Comparison of ENCODE assay signal across 13 cellular contexts in genomic region chr11:64314146-64314804, GRCh38. TPM values are rescaled to one million over a fixed set of nuclear protein-coding genes. Genes with fewer than 3 reads are reported as not detected.
DNase-seq lines count a peak whose midpoint lies in the region; ATAC-seq and TF ChIP-seq lines count a peak whose summit lies in the region.
"Had no signal": no experiment of that assay in that cellular context is flagged by ENCODE, and none has a peak within 500 bp of the region (broad histone marks: within the 10 kb centered on the region; RNA-seq: fewer than 3 reads in every experiment).

No MANE protein-coding gene starts in this region.

- intact Hi-C loops in Right ventricle myocardium superior (cut with DNase I), result no loop called here

- peak overlapping the region in 4 of 6 donors; percentile 57 to 86 (median 64) for H3K27ac Mint-ChIP-seq in immature natural killer cell
- H3K27ac Mint-ChIP-seq: T-helper 1 cell treated with Interleukin-12 subunit alpha and Interleukin-12 subunit beta and Interleukin-4 antibody, amounts not matched to agents 30 μg/mL and 1 μg/mL, for 36 hours had no signal

- H3K4me1 Mint-ChIP-seq in immature natural killer cell, result peaks cover 36 to 44% of the 10 kb centered on the region in 2 donors

- 83 to 84% methylated on average over 4 to 19 of the region's 19 CpGs for WGBS in upper lobe of left lung, 2 donors

- peak overlapping the region in 1 of 5 donors; percentile 12 for H3K4me3 Mint-ChIP-seq in immature natural killer cell
- H3K4me3 Mint-ChIP-seq: T-helper 1 cell treated with Interleukin-12 subunit alpha and Interleukin-12 subunit beta and Interleukin-4 antibody, amounts not matched to agents 30 μg/mL and 1 μg/mL, for 36 hours had no signal

- H3K27me3 ChIP-seq in cardiac muscle cell (no peaks in the 10 kb centered on the region), upper lobe of left lung (no peaks in the 10 kb centered on the region)

- peaks cover 5% of the 10 kb centered on the region for H3K36me3 ChIP-seq in cardiac muscle cell
- H3K36me3 ChIP-seq in upper lobe of left lung, result peaks cover 7 to 40% (median 23%) of the 10 kb centered on the region in 4 donors

- H3K9me3 ChIP-seq in cardiac muscle cell (ENCODE audit: low read depth), result no peaks in the 10 kb centered on the region
- no peaks in the 10 kb centered on the region for H3K9me3 ChIP-seq in upper lobe of left lung

- ATAC-seq in Right ventricle myocardium superior (ENCODE audit: poor library complexity), result no peak
- ATAC-seq in upper lobe of left lung (ENCODE audit: low FRiP score in 2 of 2), result no peak

- H3K9me3 Mint-ChIP-seq in immature natural killer cell, result no peaks in the 10 kb centered on the region
- H3K9me3 Mint-ChIP-seq: T-helper 1 cell treated with Interleukin-12 subunit alpha and Interleukin-12 subunit beta and Interleukin-4 antibody, amounts not matched to agents 30 μg/mL and 1 μg/mL, for 36 hours had no signal

- no peak for TF ChIP-seq EP300 in upper lobe of left lung (IDR thresholded peaks at IDR 0.05)

- H3K36me3 Mint-ChIP-seq in immature natural killer cell, result peaks cover 0 to 14% (median 0%) of the 10 kb centered on the region in 3 donors

- TF ChIP-seq CTCF in cardiac muscle cell (IDR thresholded peaks at IDR 0.05; ENCODE audit: low read depth, low read length), result peak; percentile 19
- 0 out of 2 replicates have a peak, but pooled peaks have one; percentile 15 for TF ChIP-seq CTCF in WI38 (IDR thresholded peaks at IDR 0.05; ENCODE audit: low read depth, low read length)
- TF ChIP-seq CTCF in upper lobe of left lung (IDR thresholded peaks at IDR 0.05), result no peak

- no peak for DNase-seq in cardiac muscle cell (ENCODE audit: low read depth in 1 of 2, low spot score in 1 of 2)
- no peak for DNase-seq in Right ventricle myocardium superior
- no peak for DNase-seq in immature natural killer cell
- DNase-seq in upper lobe of left lung, result no peak
- no peak for DNase-seq in NCI-H2227 treated with DMSO at 0.1 percent for 48 hours (lab: John Stamatoyannopoulos, UW)
- no peak for DNase-seq in NOMO-1 treated with DMSO at 0.1 percent for 48 hours (lab: John Stamatoyannopoulos, UW; ENCODE audit: unreplicated experiment)
- DNase-seq in NCI-H446 (lab: John Stamatoyannopoulos, UW), result no peak
- DNase-seq: activated effector memory CD4-positive, alpha-beta T cell treated with anti-CD3 and anti-CD28 coated beads, Interleukin-2, amount 50 U/mL, for 16 hours; HCEC 1CT; NCI-H510A had no signal

- peaks cover 5% of the 10 kb centered on the region for H3K4me1 ChIP-seq in cardiac muscle cell (ENCODE audit: low read depth)
- H3K4me1 ChIP-seq in upper lobe of left lung, result peaks cover 12 to 25% (median 16%) of the 10 kb centered on the region in 4 donors

- H3K27me3 Mint-ChIP-seq in immature natural killer cell (ENCODE audit: low read depth in 3 of 3), result peaks cover 9 to 19% (median 14%) of the 10 kb centered on the region in 3 donors

- H3K27ac ChIP-seq in cardiac muscle cell (no peak overlapping the region), upper lobe of left lung (peak overlapping the region; percentile 22 to 74 (median 52))

- H3K4me3 ChIP-seq in cardiac muscle cell, result no peak overlapping the region
- H3K4me3 ChIP-seq in WI38 (ENCODE audit: low read depth, low read length), result no peak overlapping the region
- H3K4me3 ChIP-seq in upper lobe of left lung, result peak overlapping the region in 1 of 4 donors; percentile 2

- no peak for TF ChIP-seq POLR2A in upper lobe of left lung (IDR thresholded peaks at IDR 0.05)

RNA-seq across cellular contexts. Expression of gene TRMT112, which starts 3.1 kb away (rescaled TPM):
- total RNA-seq in cardiac muscle cell (298 and 438 TPM in 2 replicates), Right ventricle myocardium superior (97.5 TPM), upper lobe of left lung (100 to 1,000 TPM; 110 to 215 (median 170) TPM)
- polyA plus RNA-seq in cardiac muscle cell (331 and 375 TPM in 2 replicates), immature natural killer cell (100 to 1,000 TPM; 216 to 464 (median 322) TPM)

RNA-seq across cellular contexts. Expression of gene PRDX5, which starts 3.6 kb away (rescaled TPM):
- total RNA-seq in cardiac muscle cell (500 and 570 TPM in 2 replicates), Right ventricle myocardium superior (417 TPM), upper lobe of left lung (100 to 1,000 TPM; 146 to 493 (median 309) TPM)
- polyA plus RNA-seq in cardiac muscle cell (646 and 784 TPM in 2 replicates), immature natural killer cell (100 to 1,000 TPM; 319 to 558 (median 418) TPM)

RNA-seq across cellular contexts. Expression of gene ESRRA, which starts 9.0 kb away (rescaled TPM):
- total RNA-seq in cardiac muscle cell, result 77.0 and 94.0 TPM in 2 replicates
- 48.8 and 49.3 TPM in 2 replicates for polyA plus RNA-seq in cardiac muscle cell
- 241 TPM for total RNA-seq in Right ventricle myocardium superior
- polyA plus RNA-seq in immature natural killer cell, result 10 to 100 TPM in 1 of 3 donors, 1 to 10 TPM in 2; 4.6 to 18.0 (median 8.7) TPM
- 100 to 1,000 TPM in 1 of 6 donors, 10 to 100 TPM in 5; 42.7 to 109 (median 80.6) TPM for total RNA-seq in upper lobe of left lung

RNA-seq across cellular contexts. Expression of gene CATSPERZ, which starts 14.1 kb away (rescaled TPM):
- total RNA-seq in cardiac muscle cell, result not detected in 2 replicates
- 0.54 and 0.56 TPM in 2 replicates for polyA plus RNA-seq in cardiac muscle cell
- total RNA-seq in Right ventricle myocardium superior, result not detected
- not detected for polyA plus RNA-seq in immature natural killer cell
- 10 to 100 TPM in 1 of 6 donors, 1 to 10 TPM in 1, under 1 TPM in 2, not detected in 2; 0.51 to 62.9 (median 2.5) TPM for total RNA-seq in upper lobe of left lung
- total RNA-seq: mesenteric fat pad had no signal

RNA-seq across cellular contexts. Expression of gene KCNK4, which starts 23.2 kb away (rescaled TPM):
- total RNA-seq in cardiac muscle cell, result not detected in 2 replicates
- not detected in 2 replicates for polyA plus RNA-seq in cardiac muscle cell
- not detected for total RNA-seq in Right ventricle myocardium superior
- polyA plus RNA-seq in immature natural killer cell, result not detected
- total RNA-seq in upper lobe of left lung, result under 1 TPM in 3 of 6 donors, not detected in 3; 0.17 to 0.55 (median 0.26) TPM
- total RNA-seq: mesenteric fat pad had no signal

Comparison
In these comparisons a context has a peak if more than half of its experiments do, and no peak if none do; other contexts are left out.
1. CTCF ChIP-seq: peak in cardiac muscle cell (single experiment) and WI38 (single experiment); none in upper lobe of left lung (0 of 6).